11 cellular contexts compared by ENCODE assay signal in the genomic region with DNA sequence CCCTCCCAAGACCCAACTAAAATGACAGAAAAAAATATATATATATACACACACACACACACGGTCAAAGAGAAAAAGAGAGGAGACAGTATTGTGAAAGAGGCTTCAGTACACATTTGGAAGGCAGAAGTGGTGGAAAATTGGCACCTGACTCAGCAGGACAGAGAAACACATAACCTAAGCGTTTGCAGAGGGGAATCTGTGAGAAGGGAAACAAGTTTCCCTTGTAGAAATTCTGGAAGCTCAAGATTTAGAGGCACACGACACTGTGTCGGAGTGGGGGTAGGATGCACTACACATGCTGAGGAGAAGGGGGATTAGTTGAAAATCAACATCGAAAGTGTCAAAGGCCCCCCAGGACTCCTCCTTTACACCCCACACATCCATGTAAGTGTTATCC. TPM values are rescaled to one million over a fixed set of nuclear protein-coding genes. Genes with fewer than 3 reads are reported as not detected.
A peak's percentile ranks its signal among the peaks of the same experiment; 100 is the strongest.
DNase-seq lines count a peak whose midpoint lies in the region; ATAC-seq, FAIRE-seq and TF ChIP-seq lines count a peak whose summit lies in the region.
"Had no signal": no experiment of that assay in that cellular context is flagged by ENCODE, and none has a peak within 500 bp of the region (broad histone marks: within the 10 kb centered on the region; RNA-seq: fewer than 3 reads in every experiment).

No MANE protein-coding gene starts in this region.

- H3K4me1 Mint-ChIP-seq in activated T-helper 17 cell treated with anti-CD3 and anti-CD28 coated beads, Interleukin-2, amount 50 U/mL, for 72 hours, result peaks cover 23% of the 10 kb centered on the region

- H3K27me3 ChIP-seq in hepatocyte, result no peaks in the 10 kb centered on the region
- H3K27me3 ChIP-seq in gastrocnemius medialis, result no peaks in the 10 kb centered on the region

- H3K4me3 ChIP-seq in hepatocyte, result no peak overlapping the region
- no peak overlapping the region for H3K4me3 ChIP-seq in gastrocnemius medialis

- H4K20me1 ChIP-seq in hepatocyte (ENCODE audit: insufficient read depth, poor library complexity, severe bottlenecking), result no peaks in the 10 kb centered on the region

- H3K9me2 ChIP-seq in hepatocyte (replicated peaks; ENCODE audit: insufficient read depth), result no peaks in the 10 kb centered on the region

- H3K79me2 ChIP-seq in hepatocyte, result peaks cover 69% of the 10 kb centered on the region

- H3K4me2 ChIP-seq in hepatocyte, result peak overlapping the region; percentile 64

- intact Hi-C loops in gastrocnemius medialis (cut with DNase I; ENCODE audit: low total_unique reads), result no loop called here

- no peaks in the 10 kb centered on the region for H3K36me3 ChIP-seq in hepatocyte (replicated peaks; ENCODE audit: insufficient read depth, low read depth)
- H3K36me3 ChIP-seq in gastrocnemius medialis, result no peaks in the 10 kb centered on the region

- H3K27ac ChIP-seq in hepatocyte, result peak overlapping the region; percentile 91
- H3K27ac ChIP-seq in gastrocnemius medialis, result peak overlapping the region; percentile 62 to 75 (median 69)

- DNase-seq in HTR-8/SVneo (ENCODE audit: insufficient read length, low spot score) (peak; percentile 50), hepatocyte (ENCODE audit: low spot score) (peak; percentile 40), gastrocnemius medialis (peak; percentile 29 to 53), NCI-H2171 treated with DMSO at 0.1 percent for 48 hours (lab: John Stamatoyannopoulos, UW) (no peak), amniotic stem cell (lab: John Stamatoyannopoulos, UW) (no peak)
- DNase-seq in stimulated activated CD4-positive, alpha-beta T cell treated with anti-CD3 and anti-CD28 coated beads, Interleukin-4, amount 100 ng/mL, for 24 hours, result no peak
- DNase-seq: activated T-cell treated with anti-CD3 and anti-CD28 coated beads, Interleukin-2, amount 50 U/mL, for 24 hours; naive thymus-derived CD8-positive, alpha-beta T cell; T-helper 9 cell had no signal

- in situ Hi-C loops in gastrocnemius medialis (cut with MboI; ENCODE audit: low sequenced_read_pairs in 4 of 4), result loop anchor here in 1 of 4 donors (10.0 kb wide), 1 partner anchor 48 kb away; no protein-coding TSS in a partner anchor

- H3K9me3 Mint-ChIP-seq in activated T-helper 17 cell treated with anti-CD3 and anti-CD28 coated beads, Interleukin-2, amount 50 U/mL, for 72 hours, result no peaks in the 10 kb centered on the region

- 41% methylated on average over 5 of the region's 5 CpGs for WGBS in hepatocyte (ENCODE audit: low lambda C conversion rate, missing lambda C conversion rate)

- H3K27ac Mint-ChIP-seq in activated T-helper 17 cell treated with anti-CD3 and anti-CD28 coated beads, Interleukin-2, amount 50 U/mL, for 72 hours, result peak overlapping the region; percentile 48
- H3K27ac Mint-ChIP-seq: activated T-cell treated with anti-CD3 and anti-CD28 coated beads, Interleukin-2, amount 50 U/mL, for 24 hours had no signal

- H3K4me1 ChIP-seq in hepatocyte (ENCODE audit: insufficient read depth) (peaks cover 9% of the 10 kb centered on the region), gastrocnemius medialis (peaks cover 36 to 46% of the 10 kb centered on the region in 2 donors)

- peaks cover 82% of the 10 kb centered on the region for H3K36me3 Mint-ChIP-seq in activated T-helper 17 cell treated with anti-CD3 and anti-CD28 coated beads, Interleukin-2, amount 50 U/mL, for 72 hours (ENCODE audit: low read depth)

- H3K27me3 Mint-ChIP-seq in activated T-helper 17 cell treated with anti-CD3 and anti-CD28 coated beads, Interleukin-2, amount 50 U/mL, for 72 hours, result no peaks in the 10 kb centered on the region
- H3K27me3 Mint-ChIP-seq: activated T-cell treated with anti-CD3 and anti-CD28 coated beads, Interleukin-2, amount 50 U/mL, for 24 hours; naive thymus-derived CD8-positive, alpha-beta T cell had no signal

- no peaks in the 10 kb centered on the region for H3K9me3 ChIP-seq in hepatocyte (ENCODE audit: low read depth)
- no peaks in the 10 kb centered on the region for H3K9me3 ChIP-seq in gastrocnemius medialis

- TF ChIP-seq CTCF in hepatocyte (IDR thresholded peaks at IDR 0.05; ENCODE audit: poor library complexity), result no peak
- no peak for TF ChIP-seq CTCF in gastrocnemius medialis (IDR thresholded peaks at IDR 0.05 in 4 of 5, conservative IDR thresholded peaks at IDR 0.05 in 1 of 5)

- no peak for TF ChIP-seq POLR2A in gastrocnemius medialis (IDR thresholded peaks at IDR 0.05)

- no peak for ATAC-seq in activated T-helper 17 cell treated with anti-CD3 and anti-CD28 coated beads, Interleukin-2, amount 50 U/mL, for 72 hours (replicated peaks)
- ATAC-seq in gastrocnemius medialis (peak; percentile 77 to 87), HG03457 (IDR thresholded peaks at IDR 0.05; ENCODE audit: unreplicated experiment) (no peak)
- ATAC-seq: naive thymus-derived CD8-positive, alpha-beta T cell had no signal

- H3K4me3 Mint-ChIP-seq in activated T-helper 17 cell treated with anti-CD3 and anti-CD28 coated beads, Interleukin-2, amount 50 U/mL, for 72 hours, result no peak overlapping the region
- H3K4me3 Mint-ChIP-seq: activated T-cell treated with anti-CD3 and anti-CD28 coated beads, Interleukin-2, amount 50 U/mL, for 24 hours; naive thymus-derived CD8-positive, alpha-beta T cell had no signal

- no peak overlapping the region for H2AFZ ChIP-seq in hepatocyte

- no peak for FAIRE-seq in HTR-8/SVneo (lab: Jason Lieb, UNC)

RNA-seq across cellular contexts. Expression of gene PAK2, which starts 53.1 kb away (rescaled TPM):
- total RNA-seq in activated T-helper 17 cell treated with anti-CD3 and anti-CD28 coated beads, Interleukin-2, amount 50 U/mL, for 72 hours, result 100 to 1,000 TPM in 1 of 2 donors, 10 to 100 TPM in 1; 94.8 to 108 TPM
- total RNA-seq in hepatocyte (50.9 and 51.5 TPM in 2 replicates), gastrocnemius medialis (10 to 100 TPM; 42.6 to 58.6 (median 50.1) TPM)
- 25.6 and 26.5 TPM in 2 replicates for polyA plus RNA-seq in hepatocyte

Comparison
In these comparisons a context has a peak if more than half of its experiments do, and no peak if none do; other contexts are left out.
1. DNase-seq: peak in HTR-8/SVneo (single experiment), hepatocyte (single experiment) and gastrocnemius medialis (2 of 2); none in NCI-H2171 treated with DMSO at 0.1 percent for 48 hours (single experiment), amniotic stem cell (single experiment) and stimulated activated CD4-positive, alpha-beta T cell treated with anti-CD3 and anti-CD28 coated beads, Interleukin-4, amount 100 ng/mL, for 24 hours (single experiment).
2. ATAC-seq: peak in gastrocnemius medialis (2 of 2); none in activated T-helper 17 cell treated with anti-CD3 and anti-CD28 coated beads, Interleukin-2, amount 50 U/mL, for 72 hours (single experiment) and HG03457 (single experiment).